In genomic region chr10:123869015-123869414, GRCh38 we compare ENCODE assay signal across 20 cellular contexts. TPM values are rescaled to one million over a fixed set of nuclear protein-coding genes. Genes with fewer than 3 reads are reported as not detected.
DNase-seq lines count a peak whose midpoint lies in the region; ATAC-seq and TF ChIP-seq lines count a peak whose summit lies in the region.
"Had no signal": no experiment of that assay in that cellular context is flagged by ENCODE, and none has a peak within 500 bp of the region (broad histone marks: within the 10 kb centered on the region; RNA-seq: fewer than 3 reads in every experiment).

No MANE protein-coding gene starts in this region.

- H3K27me3 Mint-ChIP-seq in activated CD8-positive, alpha-beta T cell treated with anti-CD3 and anti-CD28 coated beads, Interleukin-2, amount 10 ng/mL, durations not matched to agents 7 days and 5 days (ENCODE audit: low read depth), result peaks cover 7% of the 10 kb centered on the region

- H3K4me1 ChIP-seq in esophagus muscularis mucosa (peaks cover 0 to 75% (median 67%) of the 10 kb centered on the region in 4 donors), uterus (no peaks in the 10 kb centered on the region)

- no peak overlapping the region for H3K4me3 ChIP-seq in esophagus muscularis mucosa
- H3K4me3 ChIP-seq in uterus, result no peak overlapping the region
- H3K4me3 ChIP-seq: Peyer's patch, SK-N-MC had no signal

- CTCF ChIA-PET in activated CD8-positive, alpha-beta T cell treated with anti-CD3 and anti-CD28 coated beads, Interleukin-2, amount 10 ng/mL, durations not matched to agents 7 days and 5 days (lab: Charles Lee), result no interaction called here

- no peaks in the 10 kb centered on the region for H3K9me3 Mint-ChIP-seq in activated CD8-positive, alpha-beta T cell treated with anti-CD3 and anti-CD28 coated beads, Interleukin-2, amount 10 ng/mL, durations not matched to agents 7 days and 5 days (ENCODE audit: insufficient read depth)

- POLR2A ChIA-PET in activated CD8-positive, alpha-beta T cell treated with anti-CD3 and anti-CD28 coated beads, Interleukin-2, amount 10 ng/mL, durations not matched to agents 7 days and 5 days (lab: Charles Lee), result no interaction called here

- no peak for TF ChIP-seq CTCF in esophagus muscularis mucosa (IDR thresholded peaks at IDR 0.05)
- no peak for TF ChIP-seq CTCF in uterus (IDR thresholded peaks at IDR 0.05)

- H3K4me3 Mint-ChIP-seq in activated CD8-positive, alpha-beta T cell treated with anti-CD3 and anti-CD28 coated beads, Interleukin-2, amount 10 ng/mL, durations not matched to agents 7 days and 5 days, result no peak overlapping the region
- H3K4me3 Mint-ChIP-seq: H9 had no signal

- no peaks in the 10 kb centered on the region for H3K36me3 ChIP-seq in esophagus muscularis mucosa
- no peaks in the 10 kb centered on the region for H3K36me3 ChIP-seq in uterus
- H3K36me3 ChIP-seq: Peyer's patch had no signal

- DNase-seq in NCI-H2029 treated with DMSO at 0.1 percent for 48 hours (lab: John Stamatoyannopoulos, UW) (peak; percentile 45), NCI-H510A (lab: John Stamatoyannopoulos, UW) (peak; percentile 5), esophagus muscularis mucosa (ENCODE audit: extremely low spot score) (no peak), sciatic nerve (ENCODE audit: low spot score) (peak; percentile 15), uterus (no peak)
- DNase-seq in activated CD8-positive, alpha-beta T cell treated with anti-CD3 and anti-CD28 coated beads, Interleukin-2, amount 10 ng/mL, durations not matched to agents 7 days and 5 days, result no peak
- DNase-seq: ACHN; DMS 273 treated with DMSO at 0.1 percent for 48 hours; GDM1; H9; NCI-H2171; NCI-H69; NK-92 treated with Interleukin-12 subunit alpha and Interleukin-12 subunit beta, amount 100 ng/mL, for 24 hours had no signal

- H3K9me3 ChIP-seq in esophagus muscularis mucosa, result peaks cover 0 to 10% (median 2%) of the 10 kb centered on the region in 4 donors
- H3K9me3 ChIP-seq in uterus, result no peaks in the 10 kb centered on the region
- H3K9me3 ChIP-seq: Peyer's patch had no signal

- peak overlapping the region; percentile 89 to 95 (median 92) for H3K27ac ChIP-seq in esophagus muscularis mucosa (replicated peaks in 1 of 4)
- H3K27ac ChIP-seq in uterus, result no peak overlapping the region
- H3K27ac ChIP-seq: C4-2B, HL-60, KMS-11, SK-N-MC had no signal

- TF ChIP-seq EP300 in esophagus muscularis mucosa (IDR thresholded peaks at IDR 0.05), result no peak

- TF ChIP-seq POLR2A in esophagus muscularis mucosa (IDR thresholded peaks at IDR 0.05; ENCODE audit: low read depth), result no peak
- TF ChIP-seq POLR2A in uterus (IDR thresholded peaks at IDR 0.05), result no peak

- no peak for ATAC-seq in sciatic nerve
- no peak for ATAC-seq in HG02852 (IDR thresholded peaks at IDR 0.05; ENCODE audit: unreplicated experiment)
- no peak for ATAC-seq in activated CD8-positive, alpha-beta T cell treated with anti-CD3 and anti-CD28 coated beads, Interleukin-2, amount 10 ng/mL, durations not matched to agents 7 days and 5 days

- H3K4me1 Mint-ChIP-seq in activated CD8-positive, alpha-beta T cell treated with anti-CD3 and anti-CD28 coated beads, Interleukin-2, amount 10 ng/mL, durations not matched to agents 7 days and 5 days (ENCODE audit: low read depth), result no peaks in the 10 kb centered on the region

- no peak overlapping the region for H3K27ac Mint-ChIP-seq in activated CD8-positive, alpha-beta T cell treated with anti-CD3 and anti-CD28 coated beads, Interleukin-2, amount 10 ng/mL, durations not matched to agents 7 days and 5 days
- H3K27ac Mint-ChIP-seq: H9 had no signal

- WGBS in esophagus muscularis mucosa, result 72% methylated on average over 7 of the region's 7 CpGs

- H3K27me3 ChIP-seq in esophagus muscularis mucosa (no peaks in the 10 kb centered on the region), uterus (no peaks in the 10 kb centered on the region)
- H3K27me3 ChIP-seq: Peyer's patch had no signal

- intact Hi-C loops in esophagus muscularis mucosa (cut with DNase I) (loop anchor here (5.0 kb wide), 1 partner anchor 67 kb away; no protein-coding TSS in a partner anchor), sciatic nerve (cut with DNase I) (no loop called here), uterus (cut with DNase I; ENCODE audit: low total_unique reads) (no loop called here)

- H3K36me3 Mint-ChIP-seq in activated CD8-positive, alpha-beta T cell treated with anti-CD3 and anti-CD28 coated beads, Interleukin-2, amount 10 ng/mL, durations not matched to agents 7 days and 5 days (ENCODE audit: low read depth), result no peaks in the 10 kb centered on the region

RNA-seq across cellular contexts. Expression of gene CPXM2, which starts 22.6 kb away (rescaled TPM):
- total RNA-seq in esophagus muscularis mucosa (100 to 1,000 TPM in 2 of 4 donors, 10 to 100 TPM in 2; 56.8 to 150 (median 96.9) TPM), sciatic nerve (81.6 TPM), uterus (10 to 100 TPM in 3 of 4 donors, 1 to 10 TPM in 1; 2.1 to 48.2 (median 17.8) TPM)
- total RNA-seq in activated CD8-positive, alpha-beta T cell treated with anti-CD3 and anti-CD28 coated beads, Interleukin-2, amount 10 ng/mL, durations not matched to agents 7 days and 5 days, result not detected
- total RNA-seq: M059J had no signal

Comparison
In these comparisons a context has a peak if more than half of its experiments do, and no peak if none do; other contexts are left out.
1. DNase-seq: peak in NCI-H2029 treated with DMSO at 0.1 percent for 48 hours (single experiment), NCI-H510A (single experiment) and sciatic nerve (single experiment); none in esophagus muscularis mucosa (single experiment), activated CD8-positive, alpha-beta T cell treated with anti-CD3 and anti-CD28 coated beads, Interleukin-2, amount 10 ng/mL, durations not matched to agents 7 days and 5 days (single experiment) and uterus (0 of 2).
2. H3K27ac ChIP-seq: peak in esophagus muscularis mucosa (4 of 4); none in uterus (0 of 2).